In genomic region chr16:88678224-88678979, GRCh38 we compare ENCODE assay signal across 18 cellular contexts. TPM values are rescaled to one million over a fixed set of nuclear protein-coding genes. Genes with fewer than 3 reads are reported as not detected.
A peak's percentile ranks its signal among the peaks of the same experiment; 100 is the strongest.
DNase-seq lines count a peak whose midpoint lies in the region; ATAC-seq and TF ChIP-seq lines count a peak whose summit lies in the region.
"Had no signal": no experiment of that assay in that cellular context is flagged by ENCODE, and none has a peak within 500 bp of the region (broad histone marks: within the 10 kb centered on the region; RNA-seq: fewer than 3 reads in every experiment).

No MANE protein-coding gene starts in this region.

- no peaks in the 10 kb centered on the region for H3K4me1 ChIP-seq in right cardiac atrium (ENCODE audit: control insufficient read depth, insufficient read depth, low read length)
- H3K4me1 ChIP-seq in heart left ventricle = peaks cover 0 to 35% (median 13%) of the 10 kb centered on the region in 12 donors
- H3K4me1 ChIP-seq in SK-N-SH (ENCODE audit: control insufficient read depth in 1 of 2, insufficient read depth in 2 of 2, low read depth in 1 of 2, low read length in 1 of 2) = peaks cover 0 to 5% of the 10 kb centered on the region in 2 experiments; a peak in 1 of 4 replicates
- H3K4me1 ChIP-seq in right lobe of liver = peaks cover 0 to 3% (median 0%) of the 10 kb centered on the region in 4 donors

- no peak overlapping the region for H3K9ac ChIP-seq in SK-N-SH
- H3K9ac ChIP-seq: KMS-11 had no signal

- no peak overlapping the region for H3K4me3 ChIP-seq in right cardiac atrium (ENCODE audit: low read length)
- H3K4me3 ChIP-seq in heart left ventricle = no peak overlapping the region
- H3K4me3 ChIP-seq in SK-N-SH (ENCODE audit: low read depth in 2 of 2, low read length in 1 of 2) = no peak overlapping the region
- H3K4me3 ChIP-seq in right lobe of liver = no peak overlapping the region

- H3K27me3 ChIP-seq in right cardiac atrium (ENCODE audit: control insufficient read depth, insufficient read depth) = no peaks in the 10 kb centered on the region
- peaks cover 0 to 16% (median 0%) of the 10 kb centered on the region in 9 donors for H3K27me3 ChIP-seq in heart left ventricle
- H3K27me3 ChIP-seq in SK-N-SH (ENCODE audit: insufficient read depth) = no peaks in the 10 kb centered on the region
- no peaks in the 10 kb centered on the region for H3K27me3 ChIP-seq in right lobe of liver

- TF ChIP-seq CTCF in heart left ventricle (IDR thresholded peaks at IDR 0.05) (no peak), SK-N-SH (IDR thresholded peaks at IDR 0.05) (no peak), right lobe of liver (IDR thresholded peaks at IDR 0.05) (no peak)

- no peaks in the 10 kb centered on the region for H4K20me1 ChIP-seq in SK-N-SH (ENCODE audit: insufficient read depth)

- no peak for TF ChIP-seq EP300 in SK-N-SH (IDR thresholded peaks at IDR 0.05; ENCODE audit: borderline replicate concordance in 1 of 2, low read depth in 1 of 2, low read length in 1 of 2)

- no peaks in the 10 kb centered on the region for H3K9me2 ChIP-seq in SK-N-SH

- H3K36me3 Mint-ChIP-seq in T-helper 17 cell (ENCODE audit: low read depth) = no peaks in the 10 kb centered on the region
- H3K36me3 Mint-ChIP-seq: T-cell had no signal

- no peaks in the 10 kb centered on the region for H3K27me3 Mint-ChIP-seq in T-helper 17 cell
- H3K27me3 Mint-ChIP-seq: T-cell had no signal

- H3K36me3 ChIP-seq in heart left ventricle (peaks cover 0 to 13% (median 0%) of the 10 kb centered on the region in 9 donors), SK-N-SH (replicated peaks in 1 of 2; ENCODE audit: control insufficient read depth in 1 of 2, insufficient read depth in 2 of 2, low read length in 1 of 2) (no peaks in the 10 kb centered on the region), right lobe of liver (no peaks in the 10 kb centered on the region)

- ATAC-seq in right cardiac atrium = no peak
- no peak for ATAC-seq in heart left ventricle
- no peak for ATAC-seq in right lobe of liver
- ATAC-seq in GM18858 (IDR thresholded peaks at IDR 0.05; ENCODE audit: unreplicated experiment) = no peak
- ATAC-seq in GM21786 (IDR thresholded peaks at IDR 0.05; ENCODE audit: unreplicated experiment) = no peak
- no peak for ATAC-seq in T-helper 17 cell
- ATAC-seq: PC-3, T-cell had no signal

- no peaks in the 10 kb centered on the region for H3K79me2 ChIP-seq in SK-N-SH (ENCODE audit: insufficient read depth)

- WGBS in right cardiac atrium = 50% methylated on average over 32 of the region's 32 CpGs
- WGBS in heart left ventricle, 4 donors = 43 to 84% (median 66%) methylated on average over 8 to 32 of the region's 32 CpGs
- 49% methylated on average over 12 of the region's 32 CpGs for WGBS in SK-N-SH (ENCODE audit: low lambda C conversion rate)
- no CpG with 5 or more reads among the region's 32 CpGs for WGBS in right lobe of liver (ENCODE audit: insufficient coverage, low coverage, low lambda C conversion rate, missing lambda C conversion rate)

- H3K27ac ChIP-seq in right cardiac atrium (ENCODE audit: low read length) (no peak overlapping the region), heart left ventricle (no peak overlapping the region), SK-N-SH (ENCODE audit: low read depth in 2 of 2, low read length in 1 of 2) (no peak overlapping the region), right lobe of liver (no peak overlapping the region)
- H3K27ac ChIP-seq: C4-2B, KMS-11 had no signal

- TF ChIP-seq POLR2A in heart left ventricle (IDR thresholded peaks at IDR 0.05) (no peak), right lobe of liver (IDR thresholded peaks at IDR 0.05) (no peak)

- H3K4me3 Mint-ChIP-seq in T-helper 17 cell = no peak overlapping the region
- H3K4me3 Mint-ChIP-seq: T-cell had no signal

- POLR2A ChIA-PET in SK-N-SH (lab: Yijun Ruan, JAX) = no interaction called here

- H3F3A ChIP-seq in SK-N-SH (replicated peaks; ENCODE audit: insufficient read depth) = no peaks in the 10 kb centered on the region

- H3K9me3 ChIP-seq in right cardiac atrium (ENCODE audit: control insufficient read depth, low read length) (no peaks in the 10 kb centered on the region), heart left ventricle (no peaks in the 10 kb centered on the region), SK-N-SH (no peaks in the 10 kb centered on the region), right lobe of liver (no peaks in the 10 kb centered on the region), T-helper 17 cell (ENCODE audit: control insufficient read depth, low read length, poor library complexity, severe bottlenecking) (no peaks in the 10 kb centered on the region)

- H2AFZ ChIP-seq in SK-N-SH (ENCODE audit: low read depth) = no peak overlapping the region

- no peak overlapping the region for H3K27ac Mint-ChIP-seq in T-helper 17 cell
- H3K27ac Mint-ChIP-seq: T-cell had no signal

- intact Hi-C loops in right cardiac atrium (cut with DNase I) = no loop called here
- intact Hi-C loops in heart left ventricle (cut with DNase I) = no loop called here
- intact Hi-C loops in right lobe of liver (cut with DNase I) = no loop called here

- peak in 2 of 3 donors; percentile 53 to 56 for DNase-seq in right cardiac atrium
- no peak for DNase-seq in heart left ventricle
- peak; percentile 61 for DNase-seq in SK-N-SH
- peak in 2 of 3 donors; percentile 44 to 53 for DNase-seq in right lobe of liver
- DNase-seq in inferior parietal cortex (ENCODE audit: extremely low spot score) = no peak
- no peak for DNase-seq in T-helper 17 cell
- DNase-seq: NCI-H1092, NCI-H2107, NCI-H2227 treated with DMSO at 0.1 percent for 48 hours, NCI-H524, T-cell had no signal

- CTCF ChIA-PET in SK-N-SH (lab: Yijun Ruan, JAX) = interaction anchor here (0.6 kb wide), 1 partner anchor 1089 kb away, joined by 3 read pairs; no protein-coding TSS in a partner anchor

- peaks cover 20% of the 10 kb centered on the region for H3K4me1 Mint-ChIP-seq in T-helper 17 cell

- no peak for TF ChIP-seq RAD21 in SK-N-SH (IDR thresholded peaks at IDR 0.05; ENCODE audit: low read length)

- H3K4me2 ChIP-seq in SK-N-SH = no peak overlapping the region
- H3K4me2 ChIP-seq: KMS-11 had no signal

TF ChIP-seq in SK-N-SH, 30 proteins besides CTCF, POLR2A, EP300 and RAD21 (continues in another document):
- TF ChIP-seq POLR2AphosphoS5 (IDR thresholded peaks at IDR 0.05; ENCODE audit: low read depth, low read length) (no peak), USF1 (IDR thresholded peaks at IDR 0.05; ENCODE audit: borderline replicate concordance, low read depth) (no peak)

RNA-seq across cellular contexts. Expression of gene SNAI3, which starts 7.9 kb away (rescaled TPM):
- 1 to 10 TPM in 3 of 4 donors, under 1 TPM in 1; 0.39 to 2.8 (median 1.6) TPM for total RNA-seq in right cardiac atrium
- 2.7 TPM for polyA plus RNA-seq in right cardiac atrium
- total RNA-seq in heart left ventricle = 1 to 10 TPM in 6 of 9 donors, under 1 TPM in 3; 0.76 to 9.5 (median 1.4) TPM
- polyA plus RNA-seq in heart left ventricle = 1 to 10 TPM; 1.7 to 4.4 TPM
- polyA plus RNA-seq in SK-N-SH (2012; rRNA removed) = 0.03 and 0.18 TPM in 2 replicates
- 0.06 and 0.09 TPM in 2 replicates for polyA plus RNA-seq in SK-N-SH (2012; cell fraction: cytosol; rRNA removed)
- 0.24 and 0.32 TPM in 2 replicates for polyA plus RNA-seq in SK-N-SH (2012; cell fraction: nucleus; rRNA removed)
- under 1 TPM; 0.15 to 0.98 (median 0.35) TPM for total RNA-seq in right lobe of liver
- total RNA-seq in T-helper 17 cell = 10 to 100 TPM in 1 of 2 donors, 1 to 10 TPM in 1; 7.7 to 10.2 TPM
- total RNA-seq: Daoy, M059J had no signal

RNA-seq across cellular contexts. Expression of gene MVD, which starts 15.5 kb away (rescaled TPM):
- total RNA-seq in right cardiac atrium (10 to 100 TPM; 29.8 to 32.0 (median 31.2) TPM), heart left ventricle (10 to 100 TPM; 17.5 to 26.8 (median 20.6) TPM), right lobe of liver (10 to 100 TPM; 10.2 to 57.1 (median 15.2) TPM), T-helper 17 cell (10 to 100 TPM; 40.4 to 72.8 TPM)
- polyA plus RNA-seq in right cardiac atrium (35.9 TPM), heart left ventricle (10 to 100 TPM; 22.3 to 41.2 TPM), SK-N-SH (2012; rRNA removed) (14.7 and 15.7 TPM in 2 replicates)
- 4.4 and 8.4 TPM in 2 replicates for polyA plus RNA-seq in SK-N-SH (2012; cell fraction: cytosol; rRNA removed)
- polyA plus RNA-seq in SK-N-SH (2012; cell fraction: nucleus; rRNA removed) = 42.1 and 57.2 TPM in 2 replicates

RNA-seq across cellular contexts. Expression of gene CYBA, which starts 27.5 kb away (rescaled TPM):
- total RNA-seq in right cardiac atrium = 100 to 1,000 TPM in 1 of 4 donors, 10 to 100 TPM in 3; 53.9 to 101 (median 70.7) TPM
- polyA plus RNA-seq in right cardiac atrium = 84.2 TPM
- 100 to 1,000 TPM in 1 of 9 donors, 10 to 100 TPM in 8; 22.6 to 227 (median 34.4) TPM for total RNA-seq in heart left ventricle
- 10 to 100 TPM; 46.5 to 48.8 TPM for polyA plus RNA-seq in heart left ventricle
- polyA plus RNA-seq in SK-N-SH (2012; rRNA removed) = 116 and 176 TPM in 2 replicates
- 60.0 and 85.5 TPM in 2 replicates for polyA plus RNA-seq in SK-N-SH (2012; cell fraction: cytosol; rRNA removed)
- 142 and 154 TPM in 2 replicates for polyA plus RNA-seq in SK-N-SH (2012; cell fraction: nucleus; rRNA removed)
- 10 to 100 TPM; 22.8 to 70.0 (median 41.3) TPM for total RNA-seq in right lobe of liver
- total RNA-seq in T-helper 17 cell = 100 to 1,000 TPM; 346 to 383 TPM
- total RNA-seq: M059J, PC-3 had no signal

RNA-seq across cellular contexts. Expression of gene RNF166, which starts 27.8 kb away (rescaled TPM):
- total RNA-seq in right cardiac atrium (10 to 100 TPM; 15.0 to 23.8 (median 19.2) TPM), heart left ventricle (10 to 100 TPM in 8 of 9 donors, 1 to 10 TPM in 1; 9.3 to 28.5 (median 15.4) TPM), right lobe of liver (10 to 100 TPM in 2 of 6 experiments, 1 to 10 TPM in 4; 8.1 to 12.8 (median 10.0) TPM), T-helper 17 cell (100 to 1,000 TPM; 235 to 398 TPM)
- polyA plus RNA-seq in right cardiac atrium (18.4 TPM), heart left ventricle (10 to 100 TPM; 14.7 to 21.8 TPM), SK-N-SH (2012; rRNA removed) (17.0 and 17.2 TPM in 2 replicates)
- 7.5 and 11.2 TPM in 2 replicates for polyA plus RNA-seq in SK-N-SH (2012; cell fraction: cytosol; rRNA removed)
- 29.1 and 45.4 TPM in 2 replicates for polyA plus RNA-seq in SK-N-SH (2012; cell fraction: nucleus; rRNA removed)

RNA-seq across cellular contexts. Expression of gene CTU2, which starts 27.9 kb away (rescaled TPM):
- 10 to 100 TPM; 11.1 to 16.3 (median 12.4) TPM for total RNA-seq in right cardiac atrium
- polyA plus RNA-seq in right cardiac atrium = 11.4 TPM
- total RNA-seq in heart left ventricle = 10 to 100 TPM in 7 of 9 donors, 1 to 10 TPM in 2; 6.5 to 20.8 (median 12.3) TPM
- polyA plus RNA-seq in heart left ventricle = 10 to 100 TPM; 16.0 to 20.8 TPM
- 16.2 and 16.5 TPM in 2 replicates for polyA plus RNA-seq in SK-N-SH (2012; rRNA removed)
- 6.3 and 9.8 TPM in 2 replicates for polyA plus RNA-seq in SK-N-SH (2012; cell fraction: cytosol; rRNA removed)
- polyA plus RNA-seq in SK-N-SH (2012; cell fraction: nucleus; rRNA removed) = 32.4 and 41.1 TPM in 2 replicates
- 1 to 10 TPM; 5.0 to 9.5 (median 8.2) TPM for total RNA-seq in right lobe of liver
- total RNA-seq in T-helper 17 cell = 10 to 100 TPM; 22.4 to 33.6 TPM

Comparison
In these comparisons a context has a peak if more than half of its experiments do, and no peak if none do; other contexts are left out.
1. DNase-seq: peak in right cardiac atrium (2 of 3), SK-N-SH (single experiment) and right lobe of liver (2 of 3); none in heart left ventricle (0 of 5), inferior parietal cortex (single experiment) and T-helper 17 cell (0 of 3).